In genomic region chr13:43127827-43128226, GRCh38 we compare ENCODE assay signal across 11 cellular contexts.
DNase-seq lines count a peak whose midpoint lies in the region; ATAC-seq, FAIRE-seq and TF ChIP-seq lines count a peak whose summit lies in the region.
"Had no signal": no experiment of that assay in that cellular context is flagged by ENCODE, and none has a peak within 500 bp of the region (broad histone marks: within the 10 kb centered on the region; RNA-seq: fewer than 3 reads in every experiment).

No MANE protein-coding gene starts in this region.

- WGBS in GM12878 (ENCODE audit: insufficient coverage, insufficient replicate concordance, low lambda C conversion rate, missing lambda C conversion rate) = 0% methylated on average over 3 of the region's 3 CpGs

- H3F3A ChIP-seq in DOHH2 (ENCODE audit: control insufficient read depth, insufficient read depth) = peaks cover 11% of the 10 kb centered on the region; the same call in 1 of the 2 replicates

- RAD21 ChIA-PET in GM12878 (lab: Charles Lee; ENCODE audit: unreplicated experiment) = no interaction called here

- H3K4me3 Mint-ChIP-seq in naive thymus-derived CD8-positive, alpha-beta T cell = peak overlapping the region; percentile 0 to 57 (median 24)

- CTCF ChIA-PET in GM12878 (lab: Yijun Ruan, JAX) = interaction anchor here (0.7 to 1.1 kb wide), 2 partner anchors 45 to 156 kb away, joined by 3 to 4 read pairs; no protein-coding TSS in a partner anchor

- H3K4me3 ChIP-seq in DOHH2 (ENCODE audit: low read length) = peak overlapping the region; percentile 52
- H3K4me3 ChIP-seq in GM12878 = 0 out of 2 replicates have a peak overlapping the region, but pooled peaks have one; percentile 7
- H3K4me3 ChIP-seq: skin epidermis, testis had no signal

- peak overlapping the region; percentile 93 for H3K27ac ChIP-seq in DOHH2 (ENCODE audit: low read depth, low read length)
- H3K27ac ChIP-seq in GM12878 (ENCODE audit: control insufficient read depth, insufficient read depth) = no peak overlapping the region
- H3K27ac ChIP-seq: skin epidermis, testis had no signal

- TF ChIP-seq CTCF in DOHH2 (IDR thresholded peaks at IDR 0.05; ENCODE audit: low read depth, low read length, poor library complexity, severe bottlenecking) = no peak
- no peak for TF ChIP-seq CTCF in GM12878 (IDR thresholded peaks at IDR 0.05 in 2 of 3, conservative IDR thresholded peaks at IDR 0.05 in 1 of 3; ENCODE audit: control insufficient read depth in 2 of 3, extremely low read depth in 1 of 3, insufficient read depth in 1 of 3, low read depth in 3 of 3, low read length in 3 of 3)

- peaks cover 9 to 14% (median 12%) of the 10 kb centered on the region in 4 donors for H3K4me1 Mint-ChIP-seq in naive thymus-derived CD8-positive, alpha-beta T cell

- H2AFZ ChIP-seq in GM12878 (ENCODE audit: control insufficient read depth, low read depth, low read length) = peak overlapping the region; percentile 42

- H3K79me2 ChIP-seq in DOHH2 (ENCODE audit: control insufficient read depth, low read length) (no peaks in the 10 kb centered on the region), GM12878 (ENCODE audit: control insufficient read depth, insufficient read depth, low read length) (no peaks in the 10 kb centered on the region)

- H3K27me3 ChIP-seq in DOHH2 (ENCODE audit: control insufficient read depth, low read length) (no peaks in the 10 kb centered on the region), GM12878 (replicated peaks in 1 of 2; ENCODE audit: control insufficient read depth in 2 of 2, insufficient read depth in 2 of 2, low read length in 1 of 2) (no peaks in the 10 kb centered on the region)
- H3K27me3 ChIP-seq: testis had no signal

- SMC1A ChIA-PET in GM12878 (lab: Charles Lee; ENCODE audit: uncharacterized antibody, unreplicated experiment) = interaction anchor here (1.0 to 1.7 kb wide), 3 partner anchors 33 to 43 kb away, joined by 3 to 5 read pairs (median 3); no protein-coding TSS in a partner anchor

- FAIRE-seq in GM12878 (lab: Jason Lieb, UNC) = no peak

- in situ Hi-C loops in GM12878 (cut with MboI) = no loop called here

- no peak for TF ChIP-seq RAD21 in GM12878 (IDR thresholded peaks at IDR 0.05; ENCODE audit: insufficient read depth, low read depth, low read length)

- ATAC-seq in GM21576 (IDR thresholded peaks at IDR 0.05; ENCODE audit: unreplicated experiment) = peak; percentile 56
- peak; percentile 58 for ATAC-seq in GM12878
- ATAC-seq in naive thymus-derived CD8-positive, alpha-beta T cell = peak; percentile 46 to 72
- ATAC-seq in HG03159 (IDR thresholded peaks at IDR 0.05; ENCODE audit: unreplicated experiment) = no peak

- H3K9ac ChIP-seq in GM12878 (ENCODE audit: control insufficient read depth, insufficient read depth, low read length) = no peak overlapping the region

- H3K9me3 ChIP-seq in DOHH2 (ENCODE audit: control insufficient read depth, insufficient read depth, low read length) (no peaks in the 10 kb centered on the region), GM12878 (replicated peaks; ENCODE audit: control insufficient read depth, insufficient read depth, low read length) (no peaks in the 10 kb centered on the region)
- H3K9me3 ChIP-seq: testis had no signal

- H3K36me3 ChIP-seq in DOHH2 (ENCODE audit: control insufficient read depth, low read length) = no peaks in the 10 kb centered on the region
- H3K36me3 ChIP-seq in GM12878 (ENCODE audit: control insufficient read depth in 2 of 2, insufficient read depth in 2 of 2, low read length in 1 of 2) = no peaks in the 10 kb centered on the region

- no peaks in the 10 kb centered on the region for H3K9me2 ChIP-seq in DOHH2 (replicated peaks; ENCODE audit: control insufficient read depth, low read length)

- H3K9me3 Mint-ChIP-seq in naive thymus-derived CD8-positive, alpha-beta T cell = no peaks in the 10 kb centered on the region

- DNase-seq in GM12878 (ENCODE audit: low read depth, low spot score) = no peak
- DNase-seq in naive thymus-derived CD8-positive, alpha-beta T cell = peak in 3 of 10 donors; percentile 5 to 23 (median 11)
- no peak for DNase-seq in medulla oblongata (ENCODE audit: extremely low spot score)
- DNase-seq in HPDE6-E6E7 (ENCODE audit: extremely low spot score) = no peak
- DNase-seq in DMS114 treated with DMSO at 0.1 percent for 48 hours (lab: John Stamatoyannopoulos, UW; ENCODE audit: unreplicated experiment) = no peak
- DNase-seq: NCI-H1417, testis had no signal

- H3K4me2 ChIP-seq in DOHH2 (ENCODE audit: low read length) (peak overlapping the region; percentile 72), GM12878 (ENCODE audit: control insufficient read depth, insufficient read depth) (peak overlapping the region; percentile 40; the same call in 1 of the 2 replicates)

- no TSS peak for BruUV-seq in GM12878 (replicated peaks; lab: Mats Ljungman, UMichigan)

- intact Hi-C loops in GM12878 (cut with micrococcal nuclease; ENCODE audit: unreplicated experiment) = no loop called here

- no peaks in the 10 kb centered on the region for H4K20me1 ChIP-seq in DOHH2 (ENCODE audit: control insufficient read depth, insufficient read depth, low read depth, low read length)
- H4K20me1 ChIP-seq in GM12878 (ENCODE audit: control insufficient read depth, insufficient read depth) = no peaks in the 10 kb centered on the region

- no peak for TF ChIP-seq POLR2A in GM12878 (IDR thresholded peaks at IDR 0.05; ENCODE audit: low read depth, low read length)

- POLR2A ChIA-PET in GM12878 (lab: Charles Lee) = no interaction called here
- POLR2A ChIA-PET in naive thymus-derived CD8-positive, alpha-beta T cell (lab: Charles Lee) = interaction anchor here (0.7 kb wide), 1 partner anchor 32 kb away, joined by 3 read pairs; no protein-coding TSS in a partner anchor

- TF ChIP-seq EP300 in GM12878 (IDR thresholded peaks at IDR 0.05; ENCODE audit: borderline replicate concordance in 1 of 2, control insufficient read depth in 1 of 2, low read depth in 2 of 2, low read length in 2 of 2) = no peak

- H3K4me1 ChIP-seq in DOHH2 (ENCODE audit: control insufficient read depth, low read length) (peaks cover 58% of the 10 kb centered on the region), GM12878 (ENCODE audit: control insufficient read depth, insufficient read depth, low read length) (0 out of 2 replicates have a peak, but pooled peaks cover 8% of the 10 kb centered on the region)
- H3K4me1 ChIP-seq: testis had no signal

- no peaks in the 10 kb centered on the region for H3K36me3 Mint-ChIP-seq in naive thymus-derived CD8-positive, alpha-beta T cell

- H3K27me3 Mint-ChIP-seq in naive thymus-derived CD8-positive, alpha-beta T cell = peaks cover 0 to 2% (median under 1%) of the 10 kb centered on the region in 5 donors

- peak overlapping the region; percentile 1 to 79 (median 54) for H3K27ac Mint-ChIP-seq in naive thymus-derived CD8-positive, alpha-beta T cell

TF ChIP-seq in GM12878, 131 proteins besides CTCF, POLR2A, EP300 and RAD21:
- no peak for TF ChIP-seq CREB1 (IDR thresholded peaks at IDR 0.05; ENCODE audit: low read depth)
- peak; percentile 19; the same call in 1 of the 2 replicates for TF ChIP-seq RUNX3 (IDR thresholded peaks at IDR 0.05; ENCODE audit: low read length)
- TF ChIP-seq MEF2A (IDR thresholded peaks at IDR 0.05; ENCODE audit: insufficient read depth, low read depth, low read length) = 0 out of 2 replicates have a peak, but pooled peaks have one; percentile 29
- no peak for TF ChIP-seq BMI1 (IDR thresholded peaks at IDR 0.05; ENCODE audit: borderline replicate concordance)
- 0 out of 4 replicates have a peak, but pooled peaks of 1 of the 2 experiments have one; percentile 10 for TF ChIP-seq IKZF2 (IDR thresholded peaks at IDR 0.05)
